In the genomic region with DNA sequence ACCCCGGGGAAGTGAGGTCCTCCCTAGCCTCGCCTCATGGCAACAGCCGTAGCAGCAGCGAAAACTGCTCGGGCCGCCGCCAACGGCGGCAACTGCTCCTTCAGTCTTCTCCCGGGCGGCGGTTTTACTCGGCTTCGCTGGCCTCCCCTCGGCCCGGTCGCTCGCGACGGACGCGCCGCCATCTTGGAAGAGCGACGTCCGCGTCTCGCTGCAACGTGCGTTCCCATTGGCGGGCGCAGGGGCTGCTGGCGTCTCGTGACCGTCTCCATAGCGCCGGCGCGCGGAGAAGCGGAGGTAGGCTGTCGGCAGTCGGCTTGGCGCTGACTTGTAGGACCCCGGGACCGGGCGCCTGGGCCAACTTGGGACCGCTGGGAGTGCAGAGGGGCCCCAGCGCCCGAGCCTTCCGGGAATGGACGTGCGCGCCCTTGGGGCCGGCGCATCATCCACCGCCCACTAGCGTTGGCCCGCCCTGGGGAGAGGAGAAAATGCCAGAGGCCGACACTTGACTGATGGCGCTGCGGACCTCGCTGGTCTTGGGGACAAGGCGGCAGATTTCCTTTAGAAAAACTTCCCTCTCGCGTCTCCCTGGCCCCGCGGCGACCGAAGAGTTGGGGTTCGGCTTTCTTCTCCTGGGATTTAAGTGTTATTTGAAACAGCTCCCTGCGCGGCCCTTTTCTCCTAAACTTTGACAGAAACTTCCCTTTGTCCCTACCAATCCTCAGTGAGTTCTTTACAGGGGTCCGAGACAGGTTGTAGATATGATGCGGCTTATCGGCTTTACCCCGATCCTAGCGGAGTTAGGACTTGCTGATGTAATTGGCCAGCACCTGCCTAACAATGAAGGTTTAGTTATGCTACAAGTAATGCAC, we compare ENCODE assay signal across 8 cellular contexts. TPM values are rescaled to one million over a fixed set of nuclear protein-coding genes. Genes with fewer than 3 reads are reported as not detected.
DNase-seq lines count a peak whose midpoint lies in the region; ATAC-seq and TF ChIP-seq lines count a peak whose summit lies in the region.

A gene with protein sequence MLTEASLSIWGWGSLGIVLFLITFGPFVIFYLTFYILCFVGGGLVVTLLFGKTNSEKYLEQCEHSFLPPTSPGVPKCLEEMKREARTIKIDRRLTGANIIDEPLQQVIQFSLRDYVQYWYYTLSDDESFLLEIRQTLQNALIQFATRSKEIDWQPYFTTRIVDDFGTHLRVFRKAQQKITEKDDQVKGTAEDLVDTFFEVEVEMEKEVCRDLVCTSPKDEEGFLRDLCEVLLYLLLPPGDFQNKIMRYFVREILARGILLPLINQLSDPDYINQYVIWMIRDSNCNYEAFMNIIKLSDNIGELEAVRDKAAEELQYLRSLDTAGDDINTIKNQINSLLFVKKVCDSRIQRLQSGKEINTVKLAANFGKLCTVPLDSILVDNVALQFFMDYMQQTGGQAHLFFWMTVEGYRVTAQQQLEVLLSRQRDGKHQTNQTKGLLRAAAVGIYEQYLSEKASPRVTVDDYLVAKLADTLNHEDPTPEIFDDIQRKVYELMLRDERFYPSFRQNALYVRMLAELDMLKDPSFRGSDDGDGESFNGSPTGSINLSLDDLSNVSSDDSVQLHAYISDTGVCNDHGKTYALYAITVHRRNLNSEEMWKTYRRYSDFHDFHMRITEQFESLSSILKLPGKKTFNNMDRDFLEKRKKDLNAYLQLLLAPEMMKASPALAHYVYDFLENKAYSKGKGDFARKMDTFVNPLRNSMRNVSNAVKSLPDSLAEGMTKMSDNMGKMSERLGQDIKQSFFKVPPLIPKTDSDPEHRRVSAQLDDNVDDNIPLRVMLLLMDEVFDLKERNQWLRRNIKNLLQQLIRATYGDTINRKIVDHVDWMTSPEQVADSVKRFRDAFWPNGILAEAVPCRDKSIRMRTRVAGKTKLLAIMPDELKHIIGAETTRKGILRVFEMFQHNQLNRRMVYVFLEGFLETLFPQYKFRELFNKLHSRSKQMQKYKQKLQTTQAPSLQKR (minus strand): TSS at position 193 of the 869 bp plus-strand sequence. CDS start 199 bp downstream, outside the sequence.

- POLR2A ChIA-PET in RWPE1 (lab: Yijun Ruan, JAX; ENCODE audit: low non-redundant PET) = no interaction called here

- peak within 1 kb of the TSS; percentile 95 for H3K4me3 ChIP-seq in LNCaP clone FGC (ENCODE audit: low read depth, low read length)

- H3K27me3 Mint-ChIP-seq in activated T-helper 2 cell treated with anti-CD3 and anti-CD28 coated beads, Interferon-gamma antibody, Interleukin-2, Interleukin-4, amounts not matched to agents 10 μg/mL and 5 μg/mL and 100 μg/mL, durations not matched to agents 14 hours and 24 hours and 36 hours (ENCODE audit: low read depth) = peaks cover 10% of the 10 kb centered on the region
- H3K27me3 Mint-ChIP-seq in natural killer cell treated with Interleukin-12 subunit alpha and Interleukin-12 subunit beta and Interleukin-15 and Interleukin-18, amount 100 ng/mL, for 72 hours = peaks cover 0 to 2% of the 10 kb centered on the region in 2 donors

- peak; percentile 57 for TF ChIP-seq CTCF in LNCaP clone FGC (IDR thresholded peaks at IDR 0.05; ENCODE audit: control insufficient read depth, extremely low read depth, insufficient read depth)
- TF ChIP-seq CTCF in RWPE1 (conservative IDR thresholded peaks at IDR 0.05; ENCODE audit: low read depth) = peak; percentile 49

- peaks cover 36% of the 10 kb centered on the region for H3K4me1 Mint-ChIP-seq in activated T-helper 2 cell treated with anti-CD3 and anti-CD28 coated beads, Interferon-gamma antibody, Interleukin-2, Interleukin-4, amounts not matched to agents 10 μg/mL and 5 μg/mL and 100 μg/mL, durations not matched to agents 14 hours and 24 hours and 36 hours (ENCODE audit: low read depth)
- peaks cover 23 to 36% of the 10 kb centered on the region in 2 donors for H3K4me1 Mint-ChIP-seq in natural killer cell treated with Interleukin-12 subunit alpha and Interleukin-12 subunit beta and Interleukin-15 and Interleukin-18, amount 100 ng/mL, for 72 hours (ENCODE audit: low read depth in 2 of 2)

- peak within 1 kb of the TSS; percentile 90 for H3K27ac ChIP-seq in RWPE1

- CTCF ChIA-PET in RWPE1 (lab: Yijun Ruan, JAX) = no interaction called here

- no peaks in the 10 kb centered on the region for H3K9me3 Mint-ChIP-seq in activated T-helper 2 cell treated with anti-CD3 and anti-CD28 coated beads, Interferon-gamma antibody, Interleukin-2, Interleukin-4, amounts not matched to agents 10 μg/mL and 5 μg/mL and 100 μg/mL, durations not matched to agents 14 hours and 24 hours and 36 hours
- no peaks in the 10 kb centered on the region for H3K9me3 Mint-ChIP-seq in natural killer cell treated with Interleukin-12 subunit alpha and Interleukin-12 subunit beta and Interleukin-15 and Interleukin-18, amount 100 ng/mL, for 72 hours

- peaks cover 11% of the 10 kb centered on the region for H3K36me3 Mint-ChIP-seq in activated T-helper 2 cell treated with anti-CD3 and anti-CD28 coated beads, Interferon-gamma antibody, Interleukin-2, Interleukin-4, amounts not matched to agents 10 μg/mL and 5 μg/mL and 100 μg/mL, durations not matched to agents 14 hours and 24 hours and 36 hours (ENCODE audit: low read depth)
- no peaks in the 10 kb centered on the region for H3K36me3 Mint-ChIP-seq in natural killer cell treated with Interleukin-12 subunit alpha and Interleukin-12 subunit beta and Interleukin-15 and Interleukin-18, amount 100 ng/mL, for 72 hours

- peak within 1 kb of the TSS; percentile 94 for H3K27ac Mint-ChIP-seq in activated T-helper 2 cell treated with anti-CD3 and anti-CD28 coated beads, Interferon-gamma antibody, Interleukin-2, Interleukin-4, amounts not matched to agents 10 μg/mL and 5 μg/mL and 100 μg/mL, durations not matched to agents 14 hours and 24 hours and 36 hours
- peak within 1 kb of the TSS; percentile 95 to 96 for H3K27ac Mint-ChIP-seq in natural killer cell treated with Interleukin-12 subunit alpha and Interleukin-12 subunit beta and Interleukin-15 and Interleukin-18, amount 100 ng/mL, for 72 hours

- intact Hi-C loops in activated T-helper 2 cell treated with anti-CD3 and anti-CD28 coated beads, Interferon-gamma antibody, Interleukin-2, Interleukin-4, amounts not matched to agents 10 μg/mL and 5 μg/mL and 100 μg/mL, durations not matched to agents 14 hours and 24 hours and 36 hours (cut with micrococcal nuclease) = loop anchor here (5.0 to 10.0 kb wide), 4 partner anchors 636 to 1296 kb away; partner anchors contain the start of genes ANKMY2 and BZW2

- peak within 1 kb of the TSS; percentile 97 for H3K4me3 Mint-ChIP-seq in activated T-helper 2 cell treated with anti-CD3 and anti-CD28 coated beads, Interferon-gamma antibody, Interleukin-2, Interleukin-4, amounts not matched to agents 10 μg/mL and 5 μg/mL and 100 μg/mL, durations not matched to agents 14 hours and 24 hours and 36 hours (ENCODE audit: low read depth)
- H3K4me3 Mint-ChIP-seq in natural killer cell treated with Interleukin-12 subunit alpha and Interleukin-12 subunit beta and Interleukin-15 and Interleukin-18, amount 100 ng/mL, for 72 hours = peak within 1 kb of the TSS; percentile 99

- DNase-seq in ELR (ENCODE audit: low read depth) = peak; percentile 97
- peak; percentile 98 for DNase-seq in H4 (ENCODE audit: low spot score)
- peak; percentile 59 for DNase-seq in LNCaP clone FGC (ENCODE audit: low read depth)
- DNase-seq in RWPE1 (ENCODE audit: low spot score) = peak; percentile 92
- DNase-seq in activated T-helper 2 cell treated with anti-CD3 and anti-CD28 coated beads, Interferon-gamma antibody, Interleukin-2, Interleukin-4, amounts not matched to agents 10 μg/mL and 5 μg/mL and 100 μg/mL, durations not matched to agents 14 hours and 24 hours and 36 hours (ENCODE audit: low spot score) = peak; percentile 84
- DNase-seq in fibroblast of peridontal ligament (ENCODE audit: extremely low read depth) = peak; percentile 87
- peak; percentile 94 for DNase-seq in natural killer cell treated with Interleukin-12 subunit alpha and Interleukin-12 subunit beta and Interleukin-15 and Interleukin-18, amount 100 ng/mL, for 72 hours (ENCODE audit: low spot score)
- peak; percentile 92 for DNase-seq in stimulated activated naive CD8-positive, alpha-beta T cell treated with anti-CD3 and anti-CD28 coated beads, Interleukin-15, Interleukin-2, amounts not matched to agents 100 U/mL and 50 U/mL, for 24 hours

- ATAC-seq in natural killer cell treated with Interleukin-12 subunit alpha and Interleukin-12 subunit beta and Interleukin-15 and Interleukin-18, amount 100 ng/mL, for 72 hours = peak; percentile 95 to 99
- ATAC-seq in stimulated activated naive CD8-positive, alpha-beta T cell treated with anti-CD3 and anti-CD28 coated beads, Interleukin-15, Interleukin-2, amounts not matched to agents 100 U/mL and 50 U/mL, for 24 hours = peak; percentile 96

RNA-seq across cellular contexts. Expression of the gene that starts here (rescaled TPM):
- total RNA-seq in H4 (2014; rRNA removed; shearing (Covaris generic)) = 65.9 and 77.7 TPM in 2 replicates
- 21.2 and 21.9 TPM in 2 replicates for total RNA-seq in activated T-helper 2 cell treated with anti-CD3 and anti-CD28 coated beads, Interferon-gamma antibody, Interleukin-2, Interleukin-4, amounts not matched to agents 10 μg/mL and 5 μg/mL and 100 μg/mL, durations not matched to agents 14 hours and 24 hours and 36 hours
- total RNA-seq in natural killer cell treated with Interleukin-12 subunit alpha and Interleukin-12 subunit beta and Interleukin-15 and Interleukin-18, amount 100 ng/mL, for 72 hours = 10 to 100 TPM; 32.2 to 34.2 TPM

Comparison
In these comparisons a context has a peak if more than half of its experiments do, and no peak if none do; other contexts are left out.
1. Peak in every context shown above with its lines: DNase-seq, ATAC-seq, H3K4me3 ChIP-seq and H3K27ac ChIP-seq.